Comparison of ENCODE assay signal across 1 cellular context in the genomic region with DNA sequence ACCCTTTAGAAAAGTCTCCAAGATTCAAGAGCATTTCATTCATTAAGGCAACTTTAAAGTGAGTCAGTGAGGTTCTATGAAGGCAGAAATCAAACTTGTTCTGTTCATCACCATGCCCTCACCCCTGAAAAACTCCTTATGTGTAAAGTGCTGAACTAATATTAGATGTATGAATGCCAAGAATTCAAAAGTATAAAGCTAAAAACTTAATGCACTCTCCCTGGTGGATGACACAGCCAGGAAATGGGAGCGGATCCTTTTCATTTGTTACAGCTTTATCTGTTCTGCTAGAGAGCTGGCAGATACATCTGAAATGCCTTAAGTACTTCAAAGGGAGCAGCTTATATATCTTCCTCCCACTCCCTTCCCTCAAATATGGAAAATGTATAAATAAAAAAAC.
TF ChIP-seq lines count a peak whose summit lies in the region.

No MANE protein-coding gene starts in this region.

TF ChIP-seq in WTC11, 78 proteins besides CTCF, POLR2A, EP300 and RAD21 (continued from another document):
- TF ChIP-seq, protein P1, sequence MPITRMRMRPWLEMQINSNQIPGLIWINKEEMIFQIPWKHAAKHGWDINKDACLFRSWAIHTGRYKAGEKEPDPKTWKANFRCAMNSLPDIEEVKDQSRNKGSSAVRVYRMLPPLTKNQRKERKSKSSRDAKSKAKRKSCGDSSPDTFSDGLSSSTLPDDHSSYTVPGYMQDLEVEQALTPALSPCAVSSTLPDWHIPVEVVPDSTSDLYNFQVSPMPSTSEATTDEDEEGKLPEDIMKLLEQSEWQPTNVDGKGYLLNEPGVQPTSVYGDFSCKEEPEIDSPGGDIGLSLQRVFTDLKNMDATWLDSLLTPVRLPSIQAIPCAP (CRISPR knock-in tag; IDR thresholded peaks at IDR 0.05), result no peak
- TF ChIP-seq CREB1 (CRISPR knock-in tag; IDR thresholded peaks at IDR 0.05) (no peak), EMX1 (CRISPR knock-in tag; IDR thresholded peaks at IDR 0.05) (no peak), FOXK1 (CRISPR knock-in tag; IDR thresholded peaks at IDR 0.05) (no peak), MYBL2 (CRISPR knock-in tag; IDR thresholded peaks at IDR 0.05) (no peak)
- TF ChIP-seq, protein P2, sequence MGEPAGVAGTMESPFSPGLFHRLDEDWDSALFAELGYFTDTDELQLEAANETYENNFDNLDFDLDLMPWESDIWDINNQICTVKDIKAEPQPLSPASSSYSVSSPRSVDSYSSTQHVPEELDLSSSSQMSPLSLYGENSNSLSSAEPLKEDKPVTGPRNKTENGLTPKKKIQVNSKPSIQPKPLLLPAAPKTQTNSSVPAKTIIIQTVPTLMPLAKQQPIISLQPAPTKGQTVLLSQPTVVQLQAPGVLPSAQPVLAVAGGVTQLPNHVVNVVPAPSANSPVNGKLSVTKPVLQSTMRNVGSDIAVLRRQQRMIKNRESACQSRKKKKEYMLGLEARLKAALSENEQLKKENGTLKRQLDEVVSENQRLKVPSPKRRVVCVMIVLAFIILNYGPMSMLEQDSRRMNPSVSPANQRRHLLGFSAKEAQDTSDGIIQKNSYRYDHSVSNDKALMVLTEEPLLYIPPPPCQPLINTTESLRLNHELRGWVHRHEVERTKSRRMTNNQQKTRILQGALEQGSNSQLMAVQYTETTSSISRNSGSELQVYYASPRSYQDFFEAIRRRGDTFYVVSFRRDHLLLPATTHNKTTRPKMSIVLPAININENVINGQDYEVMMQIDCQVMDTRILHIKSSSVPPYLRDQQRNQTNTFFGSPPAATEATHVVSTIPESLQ (CRISPR knock-in tag; IDR thresholded peaks at IDR 0.05), result no peak
